In genomic region chr2:201572822-201573493, GRCh38 we compare ENCODE assay signal across 3 cellular contexts.
TF ChIP-seq lines count a peak whose summit lies in the region.

No MANE protein-coding gene starts in this region.

TF ChIP-seq in SK-N-SH, 30 proteins besides CTCF, POLR2A, EP300 and RAD21 (continued from another document):
- no peak for TF ChIP-seq RFX5 (IDR thresholded peaks at IDR 0.05; ENCODE audit: low read length)
- no peak for TF ChIP-seq IRF3 (IDR thresholded peaks at IDR 0.05; ENCODE audit: low read depth, low read length)
- no peak for TF ChIP-seq TAF1 (IDR thresholded peaks at IDR 0.05; ENCODE audit: borderline replicate concordance, low read depth, low read length)
- TF ChIP-seq EZH2phosphoT487 (IDR thresholded peaks at IDR 0.05; ENCODE audit: borderline replicate concordance, low read depth) = no peak
- TF ChIP-seq, protein P1, sequence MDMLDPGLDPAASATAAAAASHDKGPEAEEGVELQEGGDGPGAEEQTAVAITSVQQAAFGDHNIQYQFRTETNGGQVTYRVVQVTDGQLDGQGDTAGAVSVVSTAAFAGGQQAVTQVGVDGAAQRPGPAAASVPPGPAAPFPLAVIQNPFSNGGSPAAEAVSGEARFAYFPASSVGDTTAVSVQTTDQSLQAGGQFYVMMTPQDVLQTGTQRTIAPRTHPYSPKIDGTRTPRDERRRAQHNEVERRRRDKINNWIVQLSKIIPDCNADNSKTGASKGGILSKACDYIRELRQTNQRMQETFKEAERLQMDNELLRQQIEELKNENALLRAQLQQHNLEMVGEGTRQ (IDR thresholded peaks at IDR 0.05; ENCODE audit: borderline replicate concordance, low read depth, low read length) = no peak
- TF ChIP-seq PBX3 (IDR thresholded peaks at IDR 0.05) = no peak
- TF ChIP-seq POLR2AphosphoS5 (IDR thresholded peaks at IDR 0.05; ENCODE audit: low read depth, low read length) = no peak
- no peak for TF ChIP-seq ELF1 (IDR thresholded peaks at IDR 0.05)
- no peak for TF ChIP-seq TEAD4 (IDR thresholded peaks at IDR 0.05; ENCODE audit: borderline replicate concordance, insufficient read depth)

TF ChIP-seq in SK-N-SH treated with all-trans-retinoic acid at 6 μM for 48 hours, 23 proteins besides CTCF, POLR2A, EP300 and RAD21 (continued from another document):
- no peak for TF ChIP-seq TSHZ2 (CRISPR knock-in tag; IDR thresholded peaks at IDR 0.05)

TF ChIP-seq in GM23338, 12 proteins besides CTCF, POLR2A, EP300 and RAD21 (continued from another document):
- TF ChIP-seq, protein P2, sequence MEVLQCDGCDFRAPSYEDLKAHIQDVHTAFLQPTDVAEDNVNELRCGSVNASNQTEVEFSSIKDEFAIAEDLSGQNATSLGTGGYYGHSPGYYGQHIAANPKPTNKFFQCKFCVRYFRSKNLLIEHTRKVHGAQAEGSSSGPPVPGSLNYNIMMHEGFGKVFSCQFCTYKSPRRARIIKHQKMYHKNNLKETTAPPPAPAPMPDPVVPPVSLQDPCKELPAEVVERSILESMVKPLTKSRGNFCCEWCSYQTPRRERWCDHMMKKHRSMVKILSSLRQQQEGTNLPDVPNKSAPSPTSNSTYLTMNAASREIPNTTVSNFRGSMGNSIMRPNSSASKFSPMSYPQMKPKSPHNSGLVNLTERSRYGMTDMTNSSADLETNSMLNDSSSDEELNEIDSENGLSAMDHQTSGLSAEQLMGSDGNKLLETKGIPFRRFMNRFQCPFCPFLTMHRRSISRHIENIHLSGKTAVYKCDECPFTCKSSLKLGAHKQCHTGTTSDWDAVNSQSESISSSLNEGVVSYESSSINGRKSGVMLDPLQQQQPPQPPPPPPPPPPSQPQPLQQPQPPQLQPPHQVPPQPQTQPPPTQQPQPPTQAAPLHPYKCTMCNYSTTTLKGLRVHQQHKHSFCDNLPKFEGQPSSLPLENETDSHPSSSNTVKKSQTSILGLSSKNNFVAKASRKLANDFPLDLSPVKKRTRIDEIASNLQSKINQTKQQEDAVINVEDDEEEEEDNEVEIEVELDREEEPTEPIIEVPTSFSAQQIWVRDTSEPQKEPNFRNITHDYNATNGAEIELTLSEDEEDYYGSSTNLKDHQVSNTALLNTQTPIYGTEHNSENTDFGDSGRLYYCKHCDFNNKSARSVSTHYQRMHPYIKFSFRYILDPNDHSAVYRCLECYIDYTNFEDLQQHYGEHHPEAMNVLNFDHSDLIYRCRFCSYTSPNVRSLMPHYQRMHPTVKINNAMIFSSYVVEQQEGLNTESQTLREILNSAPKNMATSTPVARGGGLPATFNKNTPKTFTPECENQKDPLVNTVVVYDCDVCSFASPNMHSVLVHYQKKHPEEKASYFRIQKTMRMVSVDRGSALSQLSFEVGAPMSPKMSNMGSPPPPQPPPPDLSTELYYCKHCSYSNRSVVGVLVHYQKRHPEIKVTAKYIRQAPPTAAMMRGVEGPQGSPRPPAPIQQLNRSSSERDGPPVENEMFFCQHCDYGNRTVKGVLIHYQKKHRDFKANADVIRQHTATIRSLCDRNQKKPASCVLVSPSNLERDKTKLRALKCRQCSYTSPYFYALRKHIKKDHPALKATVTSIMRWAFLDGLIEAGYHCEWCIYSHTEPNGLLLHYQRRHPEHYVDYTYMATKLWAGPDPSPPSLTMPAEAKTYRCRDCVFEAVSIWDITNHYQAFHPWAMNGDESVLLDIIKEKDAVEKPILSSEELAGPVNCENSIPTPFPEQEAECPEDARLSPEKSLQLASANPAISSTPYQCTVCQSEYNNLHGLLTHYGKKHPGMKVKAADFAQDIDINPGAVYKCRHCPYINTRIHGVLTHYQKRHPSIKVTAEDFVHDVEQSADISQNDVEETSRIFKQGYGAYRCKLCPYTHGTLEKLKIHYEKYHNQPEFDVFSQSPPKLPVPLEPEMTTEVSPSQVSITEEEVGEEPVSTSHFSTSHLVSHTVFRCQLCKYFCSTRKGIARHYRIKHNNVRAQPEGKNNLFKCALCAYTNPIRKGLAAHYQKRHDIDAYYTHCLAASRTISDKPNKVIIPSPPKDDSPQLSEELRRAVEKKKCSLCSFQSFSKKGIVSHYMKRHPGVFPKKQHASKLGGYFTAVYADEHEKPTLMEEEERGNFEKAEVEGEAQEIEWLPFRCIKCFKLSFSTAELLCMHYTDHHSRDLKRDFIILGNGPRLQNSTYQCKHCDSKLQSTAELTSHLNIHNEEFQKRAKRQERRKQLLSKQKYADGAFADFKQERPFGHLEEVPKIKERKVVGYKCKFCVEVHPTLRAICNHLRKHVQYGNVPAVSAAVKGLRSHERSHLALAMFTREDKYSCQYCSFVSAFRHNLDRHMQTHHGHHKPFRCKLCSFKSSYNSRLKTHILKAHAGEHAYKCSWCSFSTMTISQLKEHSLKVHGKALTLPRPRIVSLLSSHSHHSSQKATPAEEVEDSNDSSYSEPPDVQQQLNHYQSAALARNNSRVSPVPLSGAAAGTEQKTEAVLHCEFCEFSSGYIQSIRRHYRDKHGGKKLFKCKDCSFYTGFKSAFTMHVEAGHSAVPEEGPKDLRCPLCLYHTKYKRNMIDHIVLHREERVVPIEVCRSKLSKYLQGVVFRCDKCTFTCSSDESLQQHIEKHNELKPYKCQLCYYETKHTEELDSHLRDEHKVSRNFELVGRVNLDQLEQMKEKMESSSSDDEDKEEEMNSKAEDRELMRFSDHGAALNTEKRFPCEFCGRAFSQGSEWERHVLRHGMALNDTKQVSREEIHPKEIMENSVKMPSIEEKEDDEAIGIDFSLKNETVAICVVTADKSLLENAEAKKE (CRISPR knock-in tag; IDR thresholded peaks at IDR 0.05) = no peak
- TF ChIP-seq NANOG (IDR thresholded peaks at IDR 0.05; ENCODE audit: borderline replicate concordance) = no peak
- TF ChIP-seq EZH2phosphoT487 (IDR thresholded peaks at IDR 0.05; ENCODE audit: unreplicated experiment) = no peak
- no peak for TF ChIP-seq REST (IDR thresholded peaks at IDR 0.05; ENCODE audit: unreplicated experiment)
- no peak for TF ChIP-seq ZNF114 (CRISPR knock-in tag; IDR thresholded peaks at IDR 0.05)
- no peak for TF ChIP-seq CREB1 (CRISPR knock-in tag; IDR thresholded peaks at IDR 0.05; ENCODE audit: low read depth)
- TF ChIP-seq ETS1 (IDR thresholded peaks at IDR 0.05) = no peak
- TF ChIP-seq ZNF331 (CRISPR knock-in tag; IDR thresholded peaks at IDR 0.05; ENCODE audit: low read depth) = no peak
- no peak for TF ChIP-seq EZH2 (IDR thresholded peaks at IDR 0.05; ENCODE audit: low read depth, unreplicated experiment)
- TF ChIP-seq STAT1 (IDR thresholded peaks at IDR 0.05; ENCODE audit: unreplicated experiment) = no peak
